In the genomic region with DNA sequence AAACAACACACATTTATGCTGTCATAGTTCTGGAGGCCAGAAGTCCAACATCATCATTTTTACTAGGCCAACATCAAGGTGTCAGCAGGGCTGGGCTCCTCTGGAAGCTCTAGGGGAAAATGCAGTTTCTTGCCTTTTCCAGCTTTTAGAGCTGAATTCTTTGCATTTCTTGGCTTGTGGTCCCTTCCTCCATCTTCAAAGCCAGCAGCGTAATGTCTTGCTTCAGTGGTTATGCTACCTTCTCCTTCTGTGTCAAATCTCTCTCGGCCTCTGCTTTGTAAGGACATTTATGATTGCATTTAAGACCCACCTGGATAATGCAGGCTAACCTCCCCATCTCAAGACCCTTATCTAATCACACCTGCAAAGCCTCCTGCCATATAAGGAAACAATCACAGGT, we compare ENCODE assay signal across 28 cellular contexts.
"Had no signal": no experiment of that assay in that cellular context is flagged by ENCODE, and none has a peak within 500 bp of the region (broad histone marks: within the 10 kb centered on the region; RNA-seq: fewer than 3 reads in every experiment).

No MANE protein-coding gene starts in this region.

- DNase-seq: activated B cell treated with CpG ODN at 0.5 μM for 24 hours; activated CD4-positive, alpha-beta T cell treated with anti-CD3 and anti-CD28 coated beads for 1 hour; activated CD4-positive, alpha-beta T cell treated with anti-CD3 and anti-CD28 coated beads, Interleukin-2, amount 10 ng/mL, durations not matched to agents 24 days and 14 days; activated CD4-positive, alpha-beta T cell treated with anti-CD3 and anti-CD28 coated beads, Interleukin-2, amount 50 U/mL, for 48 hours; activated CD8-positive, alpha-beta memory T cell treated with anti-CD3 and anti-CD28 coated beads for 24 hours; activated gamma-delta T cell; activated naive CD4-positive, alpha-beta T cell treated with anti-CD3 and anti-CD28 coated beads for 36 hours; activated naive CD8-positive, alpha-beta T cell treated with anti-CD3 and anti-CD28 coated beads, Interleukin-2, amount 10 ng/mL, durations not matched to agents 7 days and 5 days; activated T-cell treated with anti-CD3 and anti-CD28 coated beads, Interleukin-2, amount 50 U/mL, for 4 hours; adrenal gland; anterior cingulate cortex; caudate nucleus; KBM-7; NCI-H1048; NCI-H146; NCI-H187 treated with DMSO at 0.1 percent for 48 hours; NCI-H2081 treated with DMSO at 0.1 percent for 48 hours; NCI-H226; NCI-H510A; NCI-H526 treated with DMSO at 0.1 percent for 48 hours; NCI-H82; RPMI8226; T-cell; T-helper 2 cell; T1000 had no signal

- H3K27me3 ChIP-seq: adrenal gland, breast epithelium had no signal

- H3K27ac ChIP-seq: adrenal gland, breast epithelium, SK-N-MC had no signal

- H3K27ac Mint-ChIP-seq: activated B cell treated with CpG ODN at 0.5 μM for 24 hours; activated CD4-positive, alpha-beta T cell treated with anti-CD3 and anti-CD28 coated beads, Interleukin-2, amount 10 ng/mL, durations not matched to agents 24 days and 14 days; activated naive CD4-positive, alpha-beta T cell treated with anti-CD3 and anti-CD28 coated beads for 36 hours; activated naive CD8-positive, alpha-beta T cell treated with anti-CD3 and anti-CD28 coated beads, Interleukin-2, amount 10 ng/mL, durations not matched to agents 7 days and 5 days; activated T-helper 17 cell treated with anti-CD3 and anti-CD28 coated beads, Interleukin-2, amount 50 U/mL, for 72 hours; T-cell had no signal

- H3K4me3 Mint-ChIP-seq: activated B cell treated with CpG ODN at 0.5 μM for 24 hours; activated CD4-positive, alpha-beta T cell treated with anti-CD3 and anti-CD28 coated beads, Interleukin-2, amount 10 ng/mL, durations not matched to agents 24 days and 14 days; activated naive CD4-positive, alpha-beta T cell treated with anti-CD3 and anti-CD28 coated beads for 36 hours; activated naive CD8-positive, alpha-beta T cell treated with anti-CD3 and anti-CD28 coated beads, Interleukin-2, amount 10 ng/mL, durations not matched to agents 7 days and 5 days; activated T-cell treated with anti-CD3 and anti-CD28 coated beads, Interleukin-2, amount 50 U/mL, for 4 hours; activated T-helper 17 cell treated with anti-CD3 and anti-CD28 coated beads, Interleukin-2, amount 50 U/mL, for 72 hours; T-cell had no signal

- H3K36me3 Mint-ChIP-seq: activated naive CD8-positive, alpha-beta T cell treated with anti-CD3 and anti-CD28 coated beads, Interleukin-2, amount 10 ng/mL, durations not matched to agents 7 days and 5 days; T-cell had no signal

- H3K4me3 ChIP-seq: adrenal gland, breast epithelium, SK-N-MC had no signal

- H3K27me3 Mint-ChIP-seq: activated B cell treated with CpG ODN at 0.5 μM for 24 hours; activated T-helper 17 cell treated with anti-CD3 and anti-CD28 coated beads, Interleukin-2, amount 50 U/mL, for 72 hours; T-cell had no signal

- H3K36me3 ChIP-seq: adrenal gland, breast epithelium had no signal

- H3K9me3 Mint-ChIP-seq: activated B cell treated with CpG ODN at 0.5 μM for 24 hours; activated CD4-positive, alpha-beta T cell treated with anti-CD3 and anti-CD28 coated beads, Interleukin-2, amount 10 ng/mL, durations not matched to agents 24 days and 14 days; activated naive CD4-positive, alpha-beta T cell treated with anti-CD3 and anti-CD28 coated beads for 36 hours; activated naive CD8-positive, alpha-beta T cell treated with anti-CD3 and anti-CD28 coated beads, Interleukin-2, amount 10 ng/mL, durations not matched to agents 7 days and 5 days; activated T-cell treated with anti-CD3 and anti-CD28 coated beads, Interleukin-2, amount 50 U/mL, for 4 hours; activated T-helper 17 cell treated with anti-CD3 and anti-CD28 coated beads, Interleukin-2, amount 50 U/mL, for 72 hours; T-cell had no signal

- H3K4me1 ChIP-seq: adrenal gland, breast epithelium had no signal

- H3K9me3 ChIP-seq: adrenal gland, breast epithelium had no signal

- H3K4me1 Mint-ChIP-seq: activated CD4-positive, alpha-beta T cell treated with anti-CD3 and anti-CD28 coated beads, Interleukin-2, amount 10 ng/mL, durations not matched to agents 24 days and 14 days; activated naive CD8-positive, alpha-beta T cell treated with anti-CD3 and anti-CD28 coated beads, Interleukin-2, amount 10 ng/mL, durations not matched to agents 7 days and 5 days; activated T-helper 17 cell treated with anti-CD3 and anti-CD28 coated beads, Interleukin-2, amount 50 U/mL, for 72 hours had no signal
